In the genomic region with DNA sequence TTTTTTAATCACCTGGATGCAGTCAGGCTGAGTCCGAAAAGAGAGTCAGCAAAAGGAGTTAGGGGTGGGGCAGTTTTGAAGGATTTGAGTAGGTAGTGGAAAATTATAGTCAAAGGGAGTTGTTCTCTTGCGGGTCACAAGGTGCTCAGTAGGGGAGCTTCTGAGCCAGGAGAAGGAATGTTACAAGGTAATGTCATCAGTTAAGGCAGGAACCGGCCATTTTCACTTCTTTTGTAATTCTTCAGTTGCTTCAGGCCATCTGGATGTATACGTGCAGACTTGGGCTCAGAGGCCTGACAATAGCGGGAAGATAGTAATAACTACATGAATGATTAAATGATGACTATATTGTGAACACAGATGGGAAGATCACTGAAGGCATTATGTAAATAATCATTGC, we compare ENCODE assay signal across 25 cellular contexts. TPM values are rescaled to one million over a fixed set of nuclear protein-coding genes. Genes with fewer than 3 reads are reported as not detected.
A peak's percentile ranks its signal among the peaks of the same experiment; 100 is the strongest.
DNase-seq lines count a peak whose midpoint lies in the region; ATAC-seq and TF ChIP-seq lines count a peak whose summit lies in the region.
"Had no signal": no experiment of that assay in that cellular context is flagged by ENCODE, and none has a peak within 500 bp of the region (broad histone marks: within the 10 kb centered on the region; RNA-seq: fewer than 3 reads in every experiment).

No MANE protein-coding gene starts in this region.

- H3K9me3 ChIP-seq in NT2/D1 (ENCODE audit: insufficient read depth, low read length) (peaks cover 19% of the 10 kb centered on the region), endodermal cell (ENCODE audit: control insufficient read depth, low read length) (peaks cover 10% of the 10 kb centered on the region)
- H3K9me3 ChIP-seq: HAP-1, spleen, tibial nerve had no signal

- H3K27ac ChIP-seq in endodermal cell (ENCODE audit: low read depth, low read length) (no peak overlapping the region), RWPE1 (no peak overlapping the region)
- H3K27ac ChIP-seq: spleen, tibial nerve, WERI-Rb-1 had no signal

- H3K4me3 Mint-ChIP-seq in activated naive CD8-positive, alpha-beta T cell treated with anti-CD3 and anti-CD28 coated beads for 36 hours = no peak overlapping the region
- no peak overlapping the region for H3K4me3 Mint-ChIP-seq in activated naive CD8-positive, alpha-beta T cell treated with anti-CD3 and anti-CD28 coated beads, Interleukin-2, amount 50 U/mL, for 24 hours
- no peak overlapping the region for H3K4me3 Mint-ChIP-seq in endodermal cell
- peak overlapping the region; percentile 40 for H3K4me3 Mint-ChIP-seq in nephron progenitor cell
- H3K4me3 Mint-ChIP-seq: CD8-positive, alpha-beta T cell; nephron had no signal

- CTCF ChIA-PET in RWPE1 (lab: Yijun Ruan, JAX) = interaction anchor here (0.6 kb wide), 2 partner anchors 53 to 1207 kb away, joined by 3 read pairs; no protein-coding TSS in a partner anchor

- H3K27me3 Mint-ChIP-seq in activated naive CD8-positive, alpha-beta T cell treated with anti-CD3 and anti-CD28 coated beads for 36 hours = no peaks in the 10 kb centered on the region
- no peaks in the 10 kb centered on the region for H3K27me3 Mint-ChIP-seq in activated naive CD8-positive, alpha-beta T cell treated with anti-CD3 and anti-CD28 coated beads, Interleukin-2, amount 50 U/mL, for 24 hours
- H3K27me3 Mint-ChIP-seq in endodermal cell (ENCODE audit: insufficient read depth) (no peaks in the 10 kb centered on the region), nephron progenitor cell (ENCODE audit: low read depth, poor library complexity) (no peaks in the 10 kb centered on the region)

- H3K4me1 ChIP-seq in NT2/D1 (ENCODE audit: insufficient read depth, insufficient read length) (no peaks in the 10 kb centered on the region), endodermal cell (ENCODE audit: control insufficient read depth, insufficient read depth, low read length) (peaks cover 13% of the 10 kb centered on the region)

- TF ChIP-seq CTCF in endodermal cell (conservative IDR thresholded peaks at IDR 0.05) (no peak), nephron progenitor cell (IDR thresholded peaks at IDR 0.05) (no peak), RWPE1 (conservative IDR thresholded peaks at IDR 0.05; ENCODE audit: low read depth) (no peak)

- POLR2A ChIA-PET in RWPE1 (lab: Yijun Ruan, JAX; ENCODE audit: low non-redundant PET) = no interaction called here

- H3K36me3 ChIP-seq in NT2/D1 (ENCODE audit: insufficient read depth, insufficient read length, low read length) (peaks cover 15% of the 10 kb centered on the region), endodermal cell (ENCODE audit: control insufficient read depth, insufficient read depth, low read length) (peaks cover 27% of the 10 kb centered on the region)
- H3K36me3 ChIP-seq: HAP-1, tibial nerve, WERI-Rb-1 had no signal

- H3K27ac Mint-ChIP-seq in activated naive CD8-positive, alpha-beta T cell treated with anti-CD3 and anti-CD28 coated beads for 36 hours = peak overlapping the region; percentile 52
- H3K27ac Mint-ChIP-seq in activated naive CD8-positive, alpha-beta T cell treated with anti-CD3 and anti-CD28 coated beads, Interleukin-2, amount 50 U/mL, for 24 hours = no peak overlapping the region
- no peak overlapping the region for H3K27ac Mint-ChIP-seq in endodermal cell
- no peak overlapping the region for H3K27ac Mint-ChIP-seq in nephron progenitor cell
- H3K27ac Mint-ChIP-seq: activated naive CD4-positive, alpha-beta T cell treated with anti-CD3 and anti-CD28 coated beads, Interleukin-2, amount 50 U/mL, for 72 hours; CD8-positive, alpha-beta T cell; nephron had no signal

- H3K4me1 Mint-ChIP-seq in activated naive CD8-positive, alpha-beta T cell treated with anti-CD3 and anti-CD28 coated beads for 36 hours = peaks cover 55% of the 10 kb centered on the region
- peaks cover 40% of the 10 kb centered on the region for H3K4me1 Mint-ChIP-seq in activated naive CD8-positive, alpha-beta T cell treated with anti-CD3 and anti-CD28 coated beads, Interleukin-2, amount 50 U/mL, for 24 hours
- H3K4me1 Mint-ChIP-seq in endodermal cell (peaks cover 45% of the 10 kb centered on the region), nephron progenitor cell (peaks cover 79% of the 10 kb centered on the region)

- H3K36me3 Mint-ChIP-seq in activated naive CD8-positive, alpha-beta T cell treated with anti-CD3 and anti-CD28 coated beads for 36 hours = peaks cover 7% of the 10 kb centered on the region
- H3K36me3 Mint-ChIP-seq in activated naive CD8-positive, alpha-beta T cell treated with anti-CD3 and anti-CD28 coated beads, Interleukin-2, amount 50 U/mL, for 24 hours (ENCODE audit: low read depth) = peaks cover 4% of the 10 kb centered on the region
- H3K36me3 Mint-ChIP-seq in endodermal cell (ENCODE audit: low read depth) (peaks cover 13% of the 10 kb centered on the region), nephron progenitor cell (ENCODE audit: low read depth) (peaks cover 53% of the 10 kb centered on the region)

- H3K9me3 Mint-ChIP-seq in activated naive CD8-positive, alpha-beta T cell treated with anti-CD3 and anti-CD28 coated beads for 36 hours = peaks cover 4% of the 10 kb centered on the region
- H3K9me3 Mint-ChIP-seq in activated naive CD8-positive, alpha-beta T cell treated with anti-CD3 and anti-CD28 coated beads, Interleukin-2, amount 50 U/mL, for 24 hours = no peaks in the 10 kb centered on the region
- peaks cover 3% of the 10 kb centered on the region for H3K9me3 Mint-ChIP-seq in endodermal cell
- H3K9me3 Mint-ChIP-seq in nephron progenitor cell = peaks cover 13% of the 10 kb centered on the region
- H3K9me3 Mint-ChIP-seq: CD8-positive, alpha-beta T cell; nephron had no signal

- H3K4me3 ChIP-seq in NT2/D1 (ENCODE audit: insufficient read length, low read depth) (no peak overlapping the region), endodermal cell (ENCODE audit: low read length) (peak overlapping the region; percentile 21)
- H3K4me3 ChIP-seq: HAP-1, spleen, tibial nerve had no signal

- DNase-seq in activated naive CD8-positive, alpha-beta T cell treated with anti-CD3 and anti-CD28 coated beads for 36 hours = no peak
- DNase-seq in activated naive CD8-positive, alpha-beta T cell treated with anti-CD3 and anti-CD28 coated beads, Interleukin-2, amount 50 U/mL, for 24 hours = no peak
- DNase-seq in NT2/D1 (ENCODE audit: low read depth, low spot score) (peak; percentile 3), endodermal cell (peak; percentile 69), nephron progenitor cell (no peak), RWPE1 (ENCODE audit: low spot score) (no peak), retina (no peak)
- DNase-seq: activated CD4-positive, alpha-beta T cell treated with anti-CD3 and anti-CD28 coated beads, Interleukin-2, amount 50 U/mL, for 1 hour; aorta; CD8-positive, alpha-beta T cell; central memory CD4-positive, alpha-beta T cell; dermis blood vessel endothelial cell; DMS153; GF-D8; islet precursor cell; Karpas-422; NCI-H1694; SHP77 treated with DMSO at 0.1 percent for 48 hours; spleen; WERI-Rb-1 had no signal

- ATAC-seq in activated naive CD8-positive, alpha-beta T cell treated with anti-CD3 and anti-CD28 coated beads, Interleukin-2, amount 50 U/mL, for 24 hours = no peak
- no peak for ATAC-seq in HG03159 (IDR thresholded peaks at IDR 0.05; ENCODE audit: unreplicated experiment)
- ATAC-seq: CD8-positive, alpha-beta T cell had no signal

- H3K9ac ChIP-seq in NT2/D1 (ENCODE audit: insufficient read length, low read depth) (no peak overlapping the region), endodermal cell (ENCODE audit: extremely low read depth, low read length, poor library complexity, severe bottlenecking) (no peak overlapping the region)

- H3K27me3 ChIP-seq in NT2/D1 (ENCODE audit: insufficient read depth, insufficient read length) (no peaks in the 10 kb centered on the region), endodermal cell (ENCODE audit: control insufficient read depth, insufficient read depth, low read length, poor library complexity, severe bottlenecking) (no peaks in the 10 kb centered on the region)
- H3K27me3 ChIP-seq: spleen, tibial nerve had no signal

- WGBS in endodermal cell (ENCODE audit: insufficient coverage in 1 of 2, insufficient read length in 1 of 2), 2 experiments = 70 to 89% methylated on average over 3 to 5 of the region's 5 CpGs

RNA-seq across cellular contexts. Expression of gene SC5D, which starts 6.2 kb away (rescaled TPM):
- 10 to 100 TPM; 22.6 to 25.0 TPM for total RNA-seq in activated naive CD8-positive, alpha-beta T cell treated with anti-CD3 and anti-CD28 coated beads for 36 hours
- total RNA-seq in endodermal cell = 10 to 100 TPM; 66.0 to 70.9 TPM
- polyA plus RNA-seq in endodermal cell (2013, experiment 1 of 2) = 183 TPM
- 180 TPM for polyA plus RNA-seq in endodermal cell (2013, experiment 2 of 2)

Comparison
In these comparisons a context has a peak if more than half of its experiments do, and no peak if none do; other contexts are left out.
1. DNase-seq: peak in NT2/D1 (single experiment) and endodermal cell (single experiment); none in activated naive CD8-positive, alpha-beta T cell treated with anti-CD3 and anti-CD28 coated beads for 36 hours (single experiment), activated naive CD8-positive, alpha-beta T cell treated with anti-CD3 and anti-CD28 coated beads, Interleukin-2, amount 50 U/mL, for 24 hours (single experiment), nephron progenitor cell (single experiment), RWPE1 (single experiment) and retina (single experiment).